In the genomic region with DNA sequence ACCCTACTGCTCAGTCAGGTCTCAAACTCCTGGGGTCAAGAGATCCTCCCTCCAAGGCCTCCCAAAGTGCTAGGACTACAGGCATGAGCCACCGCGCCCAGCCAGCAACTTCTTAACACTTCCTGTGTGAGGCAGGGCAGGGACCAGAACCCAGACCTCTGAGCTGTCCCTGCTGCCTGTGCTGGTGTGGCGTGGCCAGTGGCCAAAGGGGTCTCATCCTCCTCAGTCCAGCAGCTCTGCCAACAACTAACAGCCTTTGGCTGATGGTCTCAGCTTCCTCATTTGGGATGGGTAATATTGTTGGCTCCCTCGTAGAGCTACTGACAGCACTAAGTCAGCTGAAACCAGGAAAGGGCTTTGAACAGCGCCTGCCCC, we compare ENCODE assay signal across 15 cellular contexts. TPM values are rescaled to one million over a fixed set of nuclear protein-coding genes. Genes with fewer than 3 reads are reported as not detected.
A peak's percentile ranks its signal among the peaks of the same experiment; 100 is the strongest.
DNase-seq lines count a peak whose midpoint lies in the region; ATAC-seq and TF ChIP-seq lines count a peak whose summit lies in the region.
"Had no signal": no experiment of that assay in that cellular context is flagged by ENCODE, and none has a peak within 500 bp of the region (broad histone marks: within the 10 kb centered on the region; RNA-seq: fewer than 3 reads in every experiment).

No MANE protein-coding gene starts in this region.

- H2BK5ac ChIP-seq in mesenchymal stem cell (ENCODE audit: low read depth, low read length, poor library complexity, severe bottlenecking): no peak overlapping the region

- peak overlapping the region; percentile 50 to 70 for H3K4ac ChIP-seq in mesenchymal stem cell (ENCODE audit: low read depth in 1 of 2, low read length in 2 of 2)

- H4K91ac ChIP-seq in mesenchymal stem cell (ENCODE audit: low read length): peak overlapping the region; percentile 88

- H3K4me1 Mint-ChIP-seq in endothelial cell (ENCODE audit: unreplicated experiment): peaks cover 21% of the 10 kb centered on the region
- H3K4me1 Mint-ChIP-seq in T-helper 2 cell treated with Interferon-gamma antibody and Interleukin-4, amounts not matched to agents 5 μg/mL and 100 μg/mL, for 36 hours (ENCODE audit: low read depth): peaks cover 20% of the 10 kb centered on the region
- H3K4me1 Mint-ChIP-seq in activated T-helper 17 cell treated with anti-CD3 and anti-CD28 coated beads, Interleukin-2, amount 50 U/mL, for 72 hours: peaks cover 19% of the 10 kb centered on the region

- no peak overlapping the region for H3K14ac ChIP-seq in mesenchymal stem cell (ENCODE audit: low read length in 2 of 2)

- ATAC-seq in Right ventricle myocardium inferior (no peak), Right ventricle myocardium superior (ENCODE audit: poor library complexity) (no peak), mucosa of descending colon (no peak)
- ATAC-seq in activated T-helper 17 cell treated with anti-CD3 and anti-CD28 coated beads, Interleukin-2, amount 50 U/mL, for 72 hours (replicated peaks): no peak

- peak overlapping the region; percentile 90 for H3K9ac ChIP-seq in mesenchymal stem cell (ENCODE audit: low read length)

- peaks cover 22% of the 10 kb centered on the region for H3K79me1 ChIP-seq in mesenchymal stem cell (replicated peaks; ENCODE audit: low read length, poor library complexity, severe bottlenecking)

- peak overlapping the region; percentile 82 for H2BK15ac ChIP-seq in mesenchymal stem cell (ENCODE audit: low read depth, poor library complexity, severe bottlenecking)

- H3K4me1 ChIP-seq in mesenchymal stem cell (ENCODE audit: control insufficient read depth, insufficient read depth, low read depth, low read length) (peaks cover 33% of the 10 kb centered on the region), transverse colon (peaks cover 5 to 18% (median 14%) of the 10 kb centered on the region in 4 donors), mucosa of descending colon (ENCODE audit: low read depth) (no peaks in the 10 kb centered on the region)

- TF ChIP-seq EP300 in transverse colon (IDR thresholded peaks at IDR 0.05; ENCODE audit: low read depth): no peak

- H3K23ac ChIP-seq in mesenchymal stem cell (ENCODE audit: low read length in 2 of 2): no peak overlapping the region

- H3K27ac Mint-ChIP-seq in endothelial cell (ENCODE audit: unreplicated experiment): peak overlapping the region; percentile 93
- no peak overlapping the region for H3K27ac Mint-ChIP-seq in T-helper 2 cell treated with Interferon-gamma antibody and Interleukin-4, amounts not matched to agents 5 μg/mL and 100 μg/mL, for 36 hours
- H3K27ac Mint-ChIP-seq in activated T-helper 17 cell treated with anti-CD3 and anti-CD28 coated beads, Interleukin-2, amount 50 U/mL, for 72 hours: no peak overlapping the region

- H3K36me3 ChIP-seq in mesenchymal stem cell (ENCODE audit: control insufficient read depth in 1 of 2, insufficient read depth in 2 of 2, low read depth in 1 of 2, low read length in 2 of 2) (no peaks in the 10 kb centered on the region), transverse colon (no peaks in the 10 kb centered on the region), mucosa of descending colon (ENCODE audit: low read depth) (no peaks in the 10 kb centered on the region)

- H3K36me3 Mint-ChIP-seq in endothelial cell (ENCODE audit: low read depth, unreplicated experiment): peaks cover 12% of the 10 kb centered on the region
- H3K36me3 Mint-ChIP-seq in T-helper 2 cell treated with Interferon-gamma antibody and Interleukin-4, amounts not matched to agents 5 μg/mL and 100 μg/mL, for 36 hours (ENCODE audit: low read depth): no peaks in the 10 kb centered on the region
- no peaks in the 10 kb centered on the region for H3K36me3 Mint-ChIP-seq in activated T-helper 17 cell treated with anti-CD3 and anti-CD28 coated beads, Interleukin-2, amount 50 U/mL, for 72 hours (ENCODE audit: low read depth)

- H3K27ac ChIP-seq in mesenchymal stem cell (ENCODE audit: low read length, poor library complexity, severe bottlenecking): no peak overlapping the region
- peak overlapping the region in 3 of 4 donors; percentile 54 to 70 (median 61) for H3K27ac ChIP-seq in transverse colon

- H3K9me3 Mint-ChIP-seq in endothelial cell (ENCODE audit: unreplicated experiment): no peaks in the 10 kb centered on the region
- no peaks in the 10 kb centered on the region for H3K9me3 Mint-ChIP-seq in T-helper 2 cell treated with Interferon-gamma antibody and Interleukin-4, amounts not matched to agents 5 μg/mL and 100 μg/mL, for 36 hours
- H3K9me3 Mint-ChIP-seq in activated T-helper 17 cell treated with anti-CD3 and anti-CD28 coated beads, Interleukin-2, amount 50 U/mL, for 72 hours: no peaks in the 10 kb centered on the region
- H3K9me3 Mint-ChIP-seq: nephron progenitor cell had no signal

- H3K9me3 ChIP-seq in mesenchymal stem cell (ENCODE audit: control insufficient read depth, low read length): no peaks in the 10 kb centered on the region
- H3K9me3 ChIP-seq in transverse colon: no peaks in the 10 kb centered on the region
- H3K9me3 ChIP-seq in mucosa of descending colon: no peaks in the 10 kb centered on the region

- no peak overlapping the region for H3K4me2 ChIP-seq in mesenchymal stem cell (ENCODE audit: low read length, poor library complexity, severe bottlenecking)

- DNase-seq in Right ventricle myocardium inferior (ENCODE audit: missing footprints): peak; percentile 56
- DNase-seq in Right ventricle myocardium superior: no peak
- DNase-seq in endothelial cell (ENCODE audit: low spot score): no peak
- DNase-seq in mesenchymal stem cell: no peak
- no peak for DNase-seq in transverse colon
- DNase-seq in T-helper 2 cell treated with Interferon-gamma antibody and Interleukin-4, amounts not matched to agents 5 μg/mL and 100 μg/mL, for 36 hours (ENCODE audit: low spot score): no peak
- DNase-seq in mucosa of descending colon: no peak
- DNase-seq: activated CD4-positive, alpha-beta T cell treated with anti-CD3 and anti-CD28 coated beads for 4 hours; activated T-cell treated with anti-CD3 and anti-CD28 coated beads, Interleukin-2, amount 50 U/mL, for 48 hours; amygdala; GDM1; NCI-H187; NCI-H524 had no signal

- peak overlapping the region; percentile 72 to 83 for H3K18ac ChIP-seq in mesenchymal stem cell (ENCODE audit: low read depth in 1 of 2, low read length in 2 of 2)

- H2AK5ac ChIP-seq in mesenchymal stem cell (ENCODE audit: low read length, severe bottlenecking): no peak overlapping the region

- peak overlapping the region in 1 of 2 experiments; percentile 75 for H2BK12ac ChIP-seq in mesenchymal stem cell (ENCODE audit: low read length in 2 of 2)

- in situ Hi-C loops in transverse colon (cut with MboI; ENCODE audit: low pct_ligation_motif_present in 1 of 4, low pct_unique_long_range_greater_than_20kb in 1 of 4, low sequenced_read_pairs in 3 of 4): no loop called here

- TF ChIP-seq POLR2A in transverse colon (IDR thresholded peaks at IDR 0.05): no peak

- H3K27me3 ChIP-seq in mesenchymal stem cell (ENCODE audit: control insufficient read depth in 1 of 2, insufficient read depth in 1 of 2, low read length in 2 of 2): no peaks in the 10 kb centered on the region
- no peaks in the 10 kb centered on the region for H3K27me3 ChIP-seq in transverse colon

- H4K8ac ChIP-seq in mesenchymal stem cell (ENCODE audit: low read length): peak overlapping the region; percentile 99

- peak overlapping the region; percentile 60 for H2AFZ ChIP-seq in mesenchymal stem cell (ENCODE audit: low read depth, low read length)

- no peak for TF ChIP-seq CTCF in endothelial cell (IDR thresholded peaks at IDR 0.05; ENCODE audit: unreplicated experiment)
- TF ChIP-seq CTCF in transverse colon (IDR thresholded peaks at IDR 0.05): no peak
- TF ChIP-seq CTCF in mucosa of descending colon (IDR thresholded peaks at IDR 0.05): no peak

- H3K4me3 Mint-ChIP-seq in endothelial cell (ENCODE audit: unreplicated experiment): no peak overlapping the region
- no peak overlapping the region for H3K4me3 Mint-ChIP-seq in T-helper 2 cell treated with Interferon-gamma antibody and Interleukin-4, amounts not matched to agents 5 μg/mL and 100 μg/mL, for 36 hours
- no peak overlapping the region for H3K4me3 Mint-ChIP-seq in activated T-helper 17 cell treated with anti-CD3 and anti-CD28 coated beads, Interleukin-2, amount 50 U/mL, for 72 hours

- intact Hi-C loops in Right ventricle myocardium inferior (cut with DNase I): loop anchor here (5.0 kb wide), 1 partner anchor 93 kb away; a partner anchor contains a TSS
- intact Hi-C loops in Right ventricle myocardium superior (cut with DNase I): no loop called here
- intact Hi-C loops in transverse colon (cut with DNase I; ENCODE audit: low total_unique reads): no loop called here
- intact Hi-C loops in mucosa of descending colon (cut with DNase I, micrococcal nuclease): no loop called here

- peak overlapping the region in 1 of 2 experiments; percentile 70 for H3K4me3 ChIP-seq in mesenchymal stem cell (ENCODE audit: insufficient read depth in 1 of 2, low read depth in 1 of 2, low read length in 2 of 2)
- no peak overlapping the region for H3K4me3 ChIP-seq in transverse colon
- H3K4me3 ChIP-seq in mucosa of descending colon: no peak overlapping the region

- H2BK120ac ChIP-seq in mesenchymal stem cell (ENCODE audit: low read depth, low read length): peak overlapping the region; percentile 76

- H3K27me3 Mint-ChIP-seq in endothelial cell (ENCODE audit: unreplicated experiment): peaks cover 23% of the 10 kb centered on the region
- H3K27me3 Mint-ChIP-seq in T-helper 2 cell treated with Interferon-gamma antibody and Interleukin-4, amounts not matched to agents 5 μg/mL and 100 μg/mL, for 36 hours (ENCODE audit: low read depth): no peaks in the 10 kb centered on the region
- no peaks in the 10 kb centered on the region for H3K27me3 Mint-ChIP-seq in activated T-helper 17 cell treated with anti-CD3 and anti-CD28 coated beads, Interleukin-2, amount 50 U/mL, for 72 hours

- WGBS in mesenchymal stem cell: 74% methylated on average over 5 of the region's 5 CpGs
- 97% methylated on average over 5 of the region's 5 CpGs; no CpG with 5 or more reads in 1 of the 2 donors for WGBS in transverse colon (ENCODE audit: low coverage in 1 of 2), 2 donors

RNA-seq across cellular contexts. Expression of a gene that starts 1.4 kb away (rescaled TPM):
- total RNA-seq in Right ventricle myocardium inferior: 8.4 TPM
- total RNA-seq in Right ventricle myocardium superior: 7.9 TPM
- total RNA-seq in endothelial cell (ENCODE audit: unreplicated experiment): 57.2 TPM
- polyA plus RNA-seq in mesenchymal stem cell (2013, experiment 1 of 2): 13.5 TPM
- polyA plus RNA-seq in mesenchymal stem cell (2013, experiment 2 of 2): 13.0 TPM
- 10 to 100 TPM; 11.1 to 18.0 (median 14.9) TPM for total RNA-seq in transverse colon
- total RNA-seq in activated T-helper 17 cell treated with anti-CD3 and anti-CD28 coated beads, Interleukin-2, amount 50 U/mL, for 72 hours: 10 to 100 TPM; 19.5 to 22.3 TPM
- 10 to 100 TPM in 2 of 3 donors, 1 to 10 TPM in 1; 6.7 to 15.1 (median 10.3) TPM for total RNA-seq in mucosa of descending colon

RNA-seq across cellular contexts. Expression of a gene that starts 34.5 kb away (rescaled TPM):
- 299 TPM for total RNA-seq in Right ventricle myocardium inferior
- 269 TPM for total RNA-seq in Right ventricle myocardium superior
- 355 TPM for total RNA-seq in endothelial cell (ENCODE audit: unreplicated experiment)
- polyA plus RNA-seq in mesenchymal stem cell (2013, experiment 1 of 2): 181 TPM
- polyA plus RNA-seq in mesenchymal stem cell (2013, experiment 2 of 2): 174 TPM
- total RNA-seq in transverse colon: 100 to 1,000 TPM; 365 to 919 (median 428) TPM
- 100 to 1,000 TPM; 247 to 307 TPM for total RNA-seq in activated T-helper 17 cell treated with anti-CD3 and anti-CD28 coated beads, Interleukin-2, amount 50 U/mL, for 72 hours
- 100 to 1,000 TPM; 278 to 319 (median 316) TPM for total RNA-seq in mucosa of descending colon

RNA-seq across cellular contexts. Expression of a gene that starts 36.4 kb away (rescaled TPM):
- 31.3 TPM for total RNA-seq in Right ventricle myocardium inferior
- total RNA-seq in Right ventricle myocardium superior: 32.7 TPM
- 11.6 TPM for total RNA-seq in endothelial cell (ENCODE audit: unreplicated experiment)
- polyA plus RNA-seq in mesenchymal stem cell (2013, experiment 1 of 2): 3.5 TPM
- polyA plus RNA-seq in mesenchymal stem cell (2013, experiment 2 of 2): 3.6 TPM
- 10 to 100 TPM in 3 of 4 donors, 1 to 10 TPM in 1; 7.4 to 48.0 (median 21.0) TPM for total RNA-seq in transverse colon
- total RNA-seq in activated T-helper 17 cell treated with anti-CD3 and anti-CD28 coated beads, Interleukin-2, amount 50 U/mL, for 72 hours: 10 to 100 TPM in 1 of 2 donors, 1 to 10 TPM in 1; 5.0 to 15.2 TPM
- total RNA-seq in mucosa of descending colon: 10 to 100 TPM; 13.4 to 20.7 (median 16.4) TPM

RNA-seq across cellular contexts. Expression of a gene that starts 40.4 kb away (rescaled TPM):
- total RNA-seq in Right ventricle myocardium inferior (183 TPM), Right ventricle myocardium superior (179 TPM), endothelial cell (ENCODE audit: unreplicated experiment) (55.3 TPM), transverse colon (100 to 1,000 TPM in 2 of 4 donors, 10 to 100 TPM in 2; 69.2 to 109 (median 88.4) TPM), mucosa of descending colon (100 to 1,000 TPM in 1 of 3 donors, 10 to 100 TPM in 2; 70.7 to 151 (median 75.6) TPM)
- polyA plus RNA-seq in mesenchymal stem cell (2013, experiment 1 of 2): 51.3 TPM
- polyA plus RNA-seq in mesenchymal stem cell (2013, experiment 2 of 2): 51.2 TPM
- 100 to 1,000 TPM; 161 to 255 TPM for total RNA-seq in activated T-helper 17 cell treated with anti-CD3 and anti-CD28 coated beads, Interleukin-2, amount 50 U/mL, for 72 hours
